In genomic region chr14:95418858-95419257, GRCh38 we compare ENCODE assay signal across 29 cellular contexts.
"Had no signal": no experiment of that assay in that cellular context is flagged by ENCODE, and none has a peak within 500 bp of the region (broad histone marks: within the 10 kb centered on the region; RNA-seq: fewer than 3 reads in every experiment).

No MANE protein-coding gene starts in this region.

- H3K9me3 ChIP-seq: left lung, lower lobe of right lung, right atrium auricular region, stomach, testis, thyroid gland, transverse colon, upper lobe of left lung had no signal

- DNase-seq: hypothalamus; immature natural killer cell; kidney; left colon; left lung; lower lobe of right lung; mammary epithelial cell; mesenchymal stem cell; naive thymus-derived CD8-positive, alpha-beta T cell; occipital lobe; stimulated activated CD4-positive, alpha-beta T cell treated with anti-CD3 and anti-CD28 coated beads, Interleukin-12 subunit alpha, Interleukin-12 subunit beta, amount 100 ng/mL, for 4 hours; stimulated activated CD4-positive, alpha-beta T cell treated with anti-CD3 and anti-CD28 coated beads, Interleukin-15, amount 100 ng/mL, for 24 hours; stimulated activated CD4-positive, alpha-beta T cell treated with anti-CD3 and anti-CD28 coated beads, Interleukin-2, amount 100 ng/mL, for 24 hours; stimulated activated CD4-positive, alpha-beta T cell treated with anti-CD3 and anti-CD28 coated beads, Interleukin-4, amount 100 ng/mL, for 1 hour; stimulated activated naive B cell treated with anti-CD40 and anti-IgM and Interleukin-4, amounts not matched to agents 10 μg/mL and 1 μg/mL and 100 μg/mL, for 72 hours; stimulated activated naive CD8-positive, alpha-beta T cell treated with anti-CD3 and anti-CD28 coated beads, Interleukin-15, Interleukin-2, amounts not matched to agents 100 U/mL and 50 U/mL, for 24 hours; stomach; testis; thyroid gland; transverse colon; upper lobe of left lung had no signal

- H3K4me3 Mint-ChIP-seq: immature natural killer cell; naive thymus-derived CD8-positive, alpha-beta T cell; nephron; neural crest cell; stimulated activated naive B cell treated with anti-CD40 and anti-IgM and Interleukin-4, amounts not matched to agents 10 μg/mL and 1 μg/mL and 100 μg/mL, for 72 hours had no signal

- H3K4me1 Mint-ChIP-seq: immature natural killer cell, neural crest cell had no signal

- H3K27ac Mint-ChIP-seq: nephron; progenitor cell of endocrine pancreas; stimulated activated naive B cell treated with anti-CD40 and anti-IgM and Interleukin-4, amounts not matched to agents 10 μg/mL and 1 μg/mL and 100 μg/mL, for 72 hours had no signal

- H3K27me3 ChIP-seq: left lung, right atrium auricular region, stomach, testis, thyroid gland, transverse colon, upper lobe of left lung had no signal

- H3K9ac ChIP-seq: parathyroid adenoma had no signal

- H2AFZ ChIP-seq: parathyroid adenoma had no signal

- FAIRE-seq: islet of Langerhans, kidney had no signal

- H3K27ac ChIP-seq: left lung, lower lobe of right lung, parathyroid adenoma, right atrium auricular region, skin epidermis, stomach, testis, thyroid gland, transverse colon, upper lobe of left lung had no signal

- ATAC-seq: left colon; left lung; lower lobe of right lung; naive thymus-derived CD8-positive, alpha-beta T cell; sciatic nerve; stimulated activated naive B cell treated with anti-CD40 and anti-IgM and Interleukin-4, amounts not matched to agents 10 μg/mL and 1 μg/mL and 100 μg/mL, for 72 hours; stimulated activated naive CD8-positive, alpha-beta T cell treated with anti-CD3 and anti-CD28 coated beads, Interleukin-15, Interleukin-2, amounts not matched to agents 100 U/mL and 50 U/mL, for 24 hours had no signal

- H3K4me3 ChIP-seq: left lung, lower lobe of right lung, right atrium auricular region, skin epidermis, stomach, testis, thyroid gland, transverse colon, upper lobe of left lung had no signal

- H3K79me2 ChIP-seq: parathyroid adenoma had no signal

- H3K27me3 Mint-ChIP-seq: naive thymus-derived CD8-positive, alpha-beta T cell; stimulated activated naive B cell treated with anti-CD40 and anti-IgM and Interleukin-4, amounts not matched to agents 10 μg/mL and 1 μg/mL and 100 μg/mL, for 72 hours had no signal

- H3K4me1 ChIP-seq: left lung, lower lobe of right lung, parathyroid adenoma, right atrium auricular region, stomach, testis, thyroid gland, transverse colon, upper lobe of left lung had no signal
